Comparison of ENCODE assay signal across 1 cellular context in genomic region chr22:44495629-44496028, GRCh38.
TF ChIP-seq lines count a peak whose summit lies in the region.

No MANE protein-coding gene starts in this region.

TF ChIP-seq in WTC11, 78 proteins besides CTCF, POLR2A, EP300 and RAD21 (continued from another document):
- TF ChIP-seq PRDM15 (CRISPR knock-in tag; IDR thresholded peaks at IDR 0.05) (no peak), MAX (CRISPR knock-in tag; IDR thresholded peaks at IDR 0.05) (no peak)
